8 cellular contexts compared by ENCODE assay signal in the genomic region with DNA sequence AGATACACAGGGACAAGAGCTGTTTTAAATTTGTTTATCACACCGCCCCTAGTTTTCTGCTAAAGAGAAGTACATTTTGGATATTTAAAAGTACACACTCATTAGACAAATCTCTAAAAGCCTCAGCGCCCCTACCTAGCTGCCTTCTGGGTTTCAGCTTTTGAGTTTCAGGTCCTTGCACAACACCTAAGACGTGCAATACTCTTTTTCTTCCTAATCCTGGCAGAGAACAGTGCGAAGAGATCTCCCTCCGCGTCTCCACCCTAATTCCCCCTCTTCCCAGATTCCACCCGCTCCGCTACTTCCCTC. TPM values are rescaled to one million over a fixed set of nuclear protein-coding genes. Genes with fewer than 3 reads are reported as not detected.
DNase-seq lines count a peak whose midpoint lies in the region; ATAC-seq and TF ChIP-seq lines count a peak whose summit lies in the region.

No MANE protein-coding gene starts in this region.

- H3K36me3 ChIP-seq in NT2/D1 (ENCODE audit: insufficient read depth, insufficient read length, low read length) (peaks cover 14% of the 10 kb centered on the region), spleen (peaks cover 0 to 11% (median 0%) of the 10 kb centered on the region in 6 donors)

- peak overlapping the region; percentile 32 for H3K4me3 ChIP-seq in NT2/D1 (ENCODE audit: insufficient read length, low read depth)
- H3K4me3 ChIP-seq in fibroblast of pulmonary artery (replicated peaks; ENCODE audit: low read depth, low read length): peak overlapping the region; percentile 67
- H3K4me3 ChIP-seq in spleen: peak overlapping the region; percentile 76 to 92 (median 79)

- DNase-seq in NT2/D1 (ENCODE audit: low read depth, low spot score) (no peak), fibroblast of pulmonary artery (ENCODE audit: low read depth) (no peak), spleen (no peak), DMS53 (lab: John Stamatoyannopoulos, UW) (no peak), putamen (ENCODE audit: low spot score) (no peak), KBM-7 (no peak)

- H3K9ac ChIP-seq in NT2/D1 (ENCODE audit: insufficient read length, low read depth): peak overlapping the region; percentile 32

- H3K9me3 ChIP-seq in NT2/D1 (ENCODE audit: insufficient read depth, low read length): no peaks in the 10 kb centered on the region
- H3K9me3 ChIP-seq in spleen: no peaks in the 10 kb centered on the region

- ATAC-seq in GM18499 (IDR thresholded peaks at IDR 0.05; ENCODE audit: insufficient read depth, unreplicated experiment) (peak; percentile 20), GM21786 (IDR thresholded peaks at IDR 0.05; ENCODE audit: unreplicated experiment) (peak; percentile 12)

- H3K4me1 ChIP-seq in NT2/D1 (ENCODE audit: insufficient read depth, insufficient read length): no peaks in the 10 kb centered on the region
- H3K4me1 ChIP-seq in spleen: peaks cover 4 to 38% (median 22%) of the 10 kb centered on the region in 6 donors

- TF ChIP-seq CTCF in fibroblast of pulmonary artery (IDR thresholded peaks at IDR 0.05; ENCODE audit: low read length, missing control alignments): no peak
- no peak for TF ChIP-seq CTCF in spleen (IDR thresholded peaks at IDR 0.05 in 8 of 11, conservative IDR thresholded peaks at IDR 0.05 in 3 of 11)

- WGBS in spleen, 5 donors: 2 to 3% (median 2%) methylated on average over 8 of the region's 8 CpGs

- in situ Hi-C loops in KBM-7 (cut with MboI; ENCODE audit: low pct_unique_long_range_greater_than_20kb, low sequenced_read_pairs): no loop called here

- H3K27ac ChIP-seq in spleen: peak overlapping the region in 6 of 8 donors; percentile 69 to 86 (median 80)

- intact Hi-C loops in spleen (cut with DNase I; ENCODE audit: low total_unique reads): no loop called here

- no peak for TF ChIP-seq POLR2A in spleen (IDR thresholded peaks at IDR 0.05)

- peaks cover 39% of the 10 kb centered on the region for H3K27me3 ChIP-seq in NT2/D1 (ENCODE audit: insufficient read depth, insufficient read length)
- H3K27me3 ChIP-seq in spleen (replicated peaks in 1 of 7): peaks cover 0 to 69% (median 10%) of the 10 kb centered on the region in 7 donors

RNA-seq across cellular contexts. Expression of a gene that starts 0.4 kb away (rescaled TPM):
- 1 to 10 TPM; 1.0 to 5.4 (median 2.1) TPM for total RNA-seq in spleen
- polyA plus RNA-seq in spleen: 1 to 10 TPM in 1 of 3 donors, under 1 TPM in 2; 0.74 to 1.2 (median 0.85) TPM
